In genomic region chr17:77364381-77364911, GRCh38 we compare ENCODE assay signal across 10 cellular contexts.
DNase-seq lines count a peak whose midpoint lies in the region; ATAC-seq and TF ChIP-seq lines count a peak whose summit lies in the region.
"Had no signal": no experiment of that assay in that cellular context is flagged by ENCODE, and none has a peak within 500 bp of the region (broad histone marks: within the 10 kb centered on the region; RNA-seq: fewer than 3 reads in every experiment).

No MANE protein-coding gene starts in this region.

- peaks cover 50% of the 10 kb centered on the region for H3K4me1 Mint-ChIP-seq in activated naive CD8-positive, alpha-beta T cell (ENCODE audit: low read depth)
- peaks cover 21% of the 10 kb centered on the region for H3K4me1 Mint-ChIP-seq in activated T-helper 2 cell treated with anti-CD3 and anti-CD28 coated beads, Interferon-gamma antibody, Interleukin-2, Interleukin-4, amounts not matched to agents 10 μg/mL and 5 μg/mL and 100 μg/mL, durations not matched to agents 14 hours and 24 hours and 36 hours (ENCODE audit: low read depth)

- peaks cover 75% of the 10 kb centered on the region for H3K79me2 ChIP-seq in hepatocyte

- H3K4me3 ChIP-seq in hepatocyte: no peak overlapping the region

- H3K4me2 ChIP-seq in hepatocyte: no peak overlapping the region

- no peaks in the 10 kb centered on the region for H3K36me3 Mint-ChIP-seq in activated naive CD8-positive, alpha-beta T cell
- no peaks in the 10 kb centered on the region for H3K36me3 Mint-ChIP-seq in activated T-helper 2 cell treated with anti-CD3 and anti-CD28 coated beads, Interferon-gamma antibody, Interleukin-2, Interleukin-4, amounts not matched to agents 10 μg/mL and 5 μg/mL and 100 μg/mL, durations not matched to agents 14 hours and 24 hours and 36 hours (ENCODE audit: low read depth)

- H3K9me3 Mint-ChIP-seq in activated naive CD8-positive, alpha-beta T cell (ENCODE audit: low read depth): no peaks in the 10 kb centered on the region
- H3K9me3 Mint-ChIP-seq in activated T-helper 2 cell treated with anti-CD3 and anti-CD28 coated beads, Interferon-gamma antibody, Interleukin-2, Interleukin-4, amounts not matched to agents 10 μg/mL and 5 μg/mL and 100 μg/mL, durations not matched to agents 14 hours and 24 hours and 36 hours: no peaks in the 10 kb centered on the region

- peak overlapping the region; percentile 88 for H3K27ac ChIP-seq in hepatocyte

- no peak overlapping the region for H2AFZ ChIP-seq in hepatocyte

- H3K4me1 ChIP-seq in hepatocyte (ENCODE audit: insufficient read depth): peaks cover 42% of the 10 kb centered on the region

- WGBS in hepatocyte (ENCODE audit: low lambda C conversion rate, missing lambda C conversion rate): 89% methylated on average over 10 of the region's 10 CpGs

- peak; percentile 44 for ATAC-seq in stimulated activated naive CD8-positive, alpha-beta T cell treated with anti-CD3 and anti-CD28 coated beads, Interleukin-15, Interleukin-2, amounts not matched to agents 100 U/mL and 50 U/mL, for 24 hours
- no peak for ATAC-seq in GM18519 (IDR thresholded peaks at IDR 0.05; ENCODE audit: low FRiP score, unreplicated experiment)

- H4K20me1 ChIP-seq in hepatocyte (ENCODE audit: insufficient read depth, poor library complexity, severe bottlenecking): no peaks in the 10 kb centered on the region

- no peaks in the 10 kb centered on the region for H3K27me3 ChIP-seq in hepatocyte

- TF ChIP-seq CTCF in hepatocyte (IDR thresholded peaks at IDR 0.05; ENCODE audit: poor library complexity): no peak

- no peaks in the 10 kb centered on the region for H3K9me2 ChIP-seq in hepatocyte (replicated peaks; ENCODE audit: insufficient read depth)

- H3K9me3 ChIP-seq in hepatocyte (ENCODE audit: low read depth): no peaks in the 10 kb centered on the region

- no peaks in the 10 kb centered on the region for H3K27me3 Mint-ChIP-seq in activated naive CD8-positive, alpha-beta T cell
- peaks cover 5% of the 10 kb centered on the region for H3K27me3 Mint-ChIP-seq in activated T-helper 2 cell treated with anti-CD3 and anti-CD28 coated beads, Interferon-gamma antibody, Interleukin-2, Interleukin-4, amounts not matched to agents 10 μg/mL and 5 μg/mL and 100 μg/mL, durations not matched to agents 14 hours and 24 hours and 36 hours (ENCODE audit: low read depth)

- peak; percentile 54 for DNase-seq in G401 (ENCODE audit: low spot score)
- DNase-seq in hepatocyte (ENCODE audit: low spot score): peak; percentile 4
- no peak for DNase-seq in stimulated activated naive CD8-positive, alpha-beta T cell treated with anti-CD3 and anti-CD28 coated beads, Interleukin-15, Interleukin-2, amounts not matched to agents 100 U/mL and 50 U/mL, for 24 hours
- no peak for DNase-seq in activated T-helper 2 cell treated with anti-CD3 and anti-CD28 coated beads, Interferon-gamma antibody, Interleukin-2, Interleukin-4, amounts not matched to agents 10 μg/mL and 5 μg/mL and 100 μg/mL, durations not matched to agents 14 hours and 24 hours and 36 hours (ENCODE audit: low spot score)
- DNase-seq in NCI-H146 treated with DMSO at 0.1 percent for 48 hours (lab: John Stamatoyannopoulos, UW; ENCODE audit: unreplicated experiment): no peak
- DNase-seq in HK-2 (ENCODE audit: unreplicated experiment): no peak
- DNase-seq: NCI-H2171 treated with DMSO at 0.1 percent for 48 hours, RPMI8226 had no signal

- H3K36me3 ChIP-seq in hepatocyte (replicated peaks; ENCODE audit: insufficient read depth, low read depth): no peaks in the 10 kb centered on the region

- H3K27ac Mint-ChIP-seq in activated naive CD8-positive, alpha-beta T cell: peak overlapping the region; percentile 61
- H3K27ac Mint-ChIP-seq in activated T-helper 2 cell treated with anti-CD3 and anti-CD28 coated beads, Interferon-gamma antibody, Interleukin-2, Interleukin-4, amounts not matched to agents 10 μg/mL and 5 μg/mL and 100 μg/mL, durations not matched to agents 14 hours and 24 hours and 36 hours: no peak overlapping the region

- intact Hi-C loops in activated T-helper 2 cell treated with anti-CD3 and anti-CD28 coated beads, Interferon-gamma antibody, Interleukin-2, Interleukin-4, amounts not matched to agents 10 μg/mL and 5 μg/mL and 100 μg/mL, durations not matched to agents 14 hours and 24 hours and 36 hours (cut with micrococcal nuclease): no loop called here

- in situ Hi-C loops in G401 (cut with HindIII; ENCODE audit: low sequenced_read_pairs): no loop called here

- H3K4me3 Mint-ChIP-seq in activated naive CD8-positive, alpha-beta T cell: peak overlapping the region; percentile 77
- no peak overlapping the region for H3K4me3 Mint-ChIP-seq in activated T-helper 2 cell treated with anti-CD3 and anti-CD28 coated beads, Interferon-gamma antibody, Interleukin-2, Interleukin-4, amounts not matched to agents 10 μg/mL and 5 μg/mL and 100 μg/mL, durations not matched to agents 14 hours and 24 hours and 36 hours (ENCODE audit: low read depth)

Comparison
In these comparisons a context has a peak if more than half of its experiments do, and no peak if none do; other contexts are left out.
1. DNase-seq: peak in G401 (single experiment) and hepatocyte (single experiment); none in stimulated activated naive CD8-positive, alpha-beta T cell treated with anti-CD3 and anti-CD28 coated beads, Interleukin-15, Interleukin-2, amounts not matched to agents 100 U/mL and 50 U/mL, for 24 hours (single experiment), activated T-helper 2 cell treated with anti-CD3 and anti-CD28 coated beads, Interferon-gamma antibody, Interleukin-2, Interleukin-4, amounts not matched to agents 10 μg/mL and 5 μg/mL and 100 μg/mL, durations not matched to agents 14 hours and 24 hours and 36 hours (single experiment), NCI-H146 treated with DMSO at 0.1 percent for 48 hours (single experiment) and HK-2 (single experiment).